ENCODE assay signal across 25 cellular contexts in genomic region chr1:6658359-6658758, GRCh38.
"Had no signal": no experiment of that assay in that cellular context is flagged by ENCODE, and none has a peak within 500 bp of the region (broad histone marks: within the 10 kb centered on the region; RNA-seq: fewer than 3 reads in every experiment).

No MANE protein-coding gene starts in this region.

- H3K4me3 Mint-ChIP-seq: immature natural killer cell, natural killer cell, neural progenitor cell, type B pancreatic cell had no signal

- H3K27me3 Mint-ChIP-seq: progenitor cell of endocrine pancreas, type B pancreatic cell had no signal

- H3K27ac Mint-ChIP-seq: neural progenitor cell, progenitor cell of endocrine pancreas, type B pancreatic cell had no signal

- H3K27ac ChIP-seq: dorsolateral prefrontal cortex, gastroesophageal sphincter, heart right ventricle, lower lobe of right lung, neural progenitor cell, parathyroid adenoma, right lobe of liver, stomach, thyroid gland had no signal

- H3K36me3 ChIP-seq: neural progenitor cell had no signal

- H3K9me3 ChIP-seq: gastroesophageal sphincter, heart right ventricle, lower lobe of right lung, right lobe of liver, stomach, thyroid gland had no signal

- ATAC-seq: gastroesophageal sphincter, heart right ventricle, left ventricle myocardium superior, lower lobe of right lung, natural killer cell, right lobe of liver had no signal

- H3K27me3 ChIP-seq: dorsolateral prefrontal cortex, gastroesophageal sphincter, heart right ventricle, neural progenitor cell, right lobe of liver, stomach, thyroid gland had no signal

- H3K4me3 ChIP-seq: dorsolateral prefrontal cortex, gastroesophageal sphincter, heart right ventricle, lower lobe of right lung, neural progenitor cell, right lobe of liver, smooth muscle cell, stomach, thyroid gland had no signal

- DNase-seq: dorsolateral prefrontal cortex; effector CD4-positive, alpha-beta T cell; foreskin fibroblast; heart right ventricle; hypothalamus; immature natural killer cell; islet precursor cell; kidney glomerular epithelial cell; left ventricle myocardium superior; lower lobe of right lung; natural killer cell; right lobe of liver; stimulated activated CD4-positive, alpha-beta T cell treated with anti-CD3 and anti-CD28 coated beads, Interleukin-12 subunit alpha, Interleukin-12 subunit beta, amount 100 ng/mL, for 4 hours; stimulated activated CD4-positive, alpha-beta T cell treated with anti-CD3 and anti-CD28 coated beads, Interleukin-1b, Interleukin-23, amount 100 ng/mL, for 48 hours; stimulated activated CD4-positive, alpha-beta T cell treated with anti-CD3 and anti-CD28 coated beads, Interleukin-4, amount 100 ng/mL, for 1 hour; stimulated activated CD8-positive, alpha-beta memory T cell treated with anti-CD3 and anti-CD28 coated beads, Interleukin-4, amount 100 ng/mL, for 48 hours; stimulated activated naive CD4-positive, alpha-beta T cell treated with Interleukin-2 at 50 U/mL for 16 hours; stomach; thyroid gland had no signal

- H3K4me1 ChIP-seq: gastroesophageal sphincter, lower lobe of right lung, neural progenitor cell, parathyroid adenoma, right lobe of liver, stomach, thyroid gland had no signal

- H3K9me3 Mint-ChIP-seq: immature natural killer cell, natural killer cell, neural progenitor cell, type B pancreatic cell had no signal

- H3K36me3 Mint-ChIP-seq: natural killer cell had no signal
